Comparison of ENCODE assay signal across 18 cellular contexts in the genomic region with DNA sequence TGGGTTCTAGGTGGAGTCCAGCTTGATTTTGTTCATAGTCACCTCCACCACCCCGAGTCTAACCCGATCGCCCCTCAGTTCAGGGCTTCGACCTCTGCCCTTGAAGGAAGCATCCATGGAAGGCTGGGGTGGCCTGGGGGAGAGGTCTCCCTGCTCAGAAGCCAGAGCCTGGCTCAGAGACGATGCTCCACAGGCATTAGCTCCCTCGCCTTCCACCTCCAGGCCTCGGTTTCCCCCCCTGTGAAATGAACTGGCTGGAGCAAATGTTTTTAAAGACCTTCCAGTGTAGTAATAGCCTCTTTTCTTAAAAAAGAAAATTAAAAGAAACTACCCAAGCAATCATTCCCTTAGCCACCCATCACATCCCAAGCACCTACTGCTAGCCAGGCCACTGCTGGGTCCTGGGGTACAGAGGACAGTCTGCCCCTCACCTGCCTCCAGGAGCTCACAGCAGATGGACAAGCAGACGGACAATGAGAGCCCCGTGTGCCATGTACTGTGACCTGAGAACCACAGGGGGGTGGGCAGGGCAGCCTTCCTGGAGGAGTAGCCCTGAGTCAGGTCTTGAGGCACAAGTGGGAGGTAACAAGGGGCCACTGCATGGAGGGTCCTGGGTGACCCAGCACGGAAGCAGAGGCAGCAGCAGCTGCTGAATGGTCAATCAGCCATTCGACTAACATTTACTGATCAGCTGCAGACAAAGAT. TPM values are rescaled to one million over a fixed set of nuclear protein-coding genes. Genes with fewer than 3 reads are reported as not detected.
DNase-seq lines count a peak whose midpoint lies in the region; ATAC-seq and TF ChIP-seq lines count a peak whose summit lies in the region.
"Had no signal": no experiment of that assay in that cellular context is flagged by ENCODE, and none has a peak within 500 bp of the region (broad histone marks: within the 10 kb centered on the region; RNA-seq: fewer than 3 reads in every experiment).

No MANE protein-coding gene starts in this region.

- peaks cover 23% of the 10 kb centered on the region for H3K4me1 Mint-ChIP-seq in neural progenitor cell

- H3K27ac Mint-ChIP-seq in neural progenitor cell, result peak overlapping the region; percentile 2

- TF ChIP-seq EP300 in upper lobe of left lung (IDR thresholded peaks at IDR 0.05), result no peak

- CTCF ChIA-PET in PC-9 (lab: Charles Lee), result no interaction called here

- intact Hi-C loops in right cardiac atrium (cut with DNase I) (loop anchor here in 1 of 4 donors (5.0 kb wide), 1 partner anchor 41 kb away; a partner anchor contains a TSS), left cardiac atrium (cut with DNase I) (no loop called here), PC-9 (cut with micrococcal nuclease; ENCODE audit: unreplicated experiment) (no loop called here)

- no peaks in the 10 kb centered on the region for H3K9me3 ChIP-seq in right cardiac atrium (ENCODE audit: control insufficient read depth, low read length)
- no peaks in the 10 kb centered on the region for H3K9me3 ChIP-seq in neural progenitor cell (ENCODE audit: low read depth)
- H3K9me3 ChIP-seq in upper lobe of left lung, result no peaks in the 10 kb centered on the region
- no peaks in the 10 kb centered on the region for H3K9me3 ChIP-seq in PC-9 (ENCODE audit: insufficient read depth, low read depth)
- H3K9me3 ChIP-seq: MG63, Peyer's patch had no signal

- H3K27ac ChIP-seq in right cardiac atrium (ENCODE audit: low read length) (no peak overlapping the region), neural progenitor cell (no peak overlapping the region), upper lobe of left lung (peak overlapping the region; percentile 58 to 80 (median 72)), PC-9 (no peak overlapping the region)
- H3K27ac ChIP-seq: C4-2B had no signal

- no peak overlapping the region for H3K9ac ChIP-seq in neural progenitor cell

- H4K20me1 ChIP-seq in neural progenitor cell (ENCODE audit: low read depth) (no peaks in the 10 kb centered on the region), PC-9 (ENCODE audit: insufficient read depth) (no peaks in the 10 kb centered on the region)

- H3K36me3 Mint-ChIP-seq in neural progenitor cell, result no peaks in the 10 kb centered on the region

- no peaks in the 10 kb centered on the region for H3K9me3 Mint-ChIP-seq in neural progenitor cell

- H3K27me3 Mint-ChIP-seq in neural progenitor cell (ENCODE audit: insufficient read depth, low read depth), result peaks cover 14% of the 10 kb centered on the region

- no peak overlapping the region for H3K4me2 ChIP-seq in neural progenitor cell
- H3K4me2 ChIP-seq in PC-9, result no peak overlapping the region

- DNase-seq in right cardiac atrium (peak in 2 of 3 donors; percentile 25 to 36), left cardiac atrium (no peak), epidermal melanocyte (ENCODE audit: insufficient read length, low spot score) (peak; percentile 15), neural progenitor cell (ENCODE audit: low spot score) (no peak), upper lobe of left lung (no peak), kidney tubule cell (ENCODE audit: low spot score) (no peak), PC-9 (no peak)
- DNase-seq: DMS 273 treated with DMSO at 0.1 percent for 48 hours, GF-D8, GOT3, MG63, NCI-H1092, NCI-H2227 treated with DMSO at 0.1 percent for 48 hours, NCI-H524 treated with DMSO at 0.1 percent for 48 hours, Peyer's patch, SHP77 had no signal

- TF ChIP-seq POLR2A in upper lobe of left lung (IDR thresholded peaks at IDR 0.05), result no peak

- POLR2A ChIA-PET in PC-9 (lab: Charles Lee; ENCODE audit: unreplicated experiment), result interaction anchor here (0.5 kb wide), 1 partner anchor 449 kb away, joined by 4 read pairs; no protein-coding TSS in a partner anchor

- ATAC-seq in right cardiac atrium, result no peak
- no peak for ATAC-seq in left cardiac atrium
- ATAC-seq in upper lobe of left lung (ENCODE audit: low FRiP score in 2 of 2), result no peak
- ATAC-seq in HG02571 (IDR thresholded peaks at IDR 0.05; ENCODE audit: unreplicated experiment), result no peak

- H3F3A ChIP-seq in neural progenitor cell (ENCODE audit: low read depth) (peaks cover 21% of the 10 kb centered on the region), PC-9 (ENCODE audit: insufficient read depth, low read depth) (peaks cover 6% of the 10 kb centered on the region; the same call in 1 of the 2 replicates)

- WGBS in right cardiac atrium, result 94% methylated on average over 11 of the region's 11 CpGs
- 87 to 88% methylated on average over 8 to 11 of the region's 11 CpGs for WGBS in upper lobe of left lung, 2 donors

- H3K79me2 ChIP-seq in neural progenitor cell (ENCODE audit: low read depth), result no peaks in the 10 kb centered on the region
- no peaks in the 10 kb centered on the region for H3K79me2 ChIP-seq in PC-9 (ENCODE audit: low read depth)

- TF ChIP-seq CTCF in neural progenitor cell (IDR thresholded peaks at IDR 0.05), result no peak
- no peak for TF ChIP-seq CTCF in upper lobe of left lung (IDR thresholded peaks at IDR 0.05)
- TF ChIP-seq CTCF in PC-9 (conservative IDR thresholded peaks at IDR 0.05), result no peak

- H2AFZ ChIP-seq in neural progenitor cell (replicated peaks) (no peak overlapping the region), PC-9 (no peak overlapping the region)

- H3K4me1 ChIP-seq in right cardiac atrium (ENCODE audit: control insufficient read depth, insufficient read depth, low read length) (peaks cover 25% of the 10 kb centered on the region), neural progenitor cell (peaks cover 26% of the 10 kb centered on the region), upper lobe of left lung (peaks cover 48 to 84% (median 70%) of the 10 kb centered on the region in 4 donors), PC-9 (replicated peaks; ENCODE audit: insufficient read depth) (peaks cover 38% of the 10 kb centered on the region)

- BruUV-seq in PC-9 (replicated peaks; lab: Mats Ljungman, UMichigan), result no TSS peak

- H3K4me3 ChIP-seq in right cardiac atrium (ENCODE audit: low read length) (no peak overlapping the region), neural progenitor cell (no peak overlapping the region), upper lobe of left lung (no peak overlapping the region), PC-9 (no peak overlapping the region)
- H3K4me3 ChIP-seq: MG63, Peyer's patch had no signal

- H3K36me3 ChIP-seq in neural progenitor cell, result no peaks in the 10 kb centered on the region
- no peaks in the 10 kb centered on the region for H3K36me3 ChIP-seq in upper lobe of left lung
- no peaks in the 10 kb centered on the region for H3K36me3 ChIP-seq in PC-9 (ENCODE audit: low read depth)
- H3K36me3 ChIP-seq: MG63, Peyer's patch had no signal

- H3K9me2 ChIP-seq in PC-9 (ENCODE audit: insufficient read depth), result no peaks in the 10 kb centered on the region

- no peak overlapping the region for H3K4me3 Mint-ChIP-seq in neural progenitor cell

- H3K27me3 ChIP-seq in right cardiac atrium (ENCODE audit: control insufficient read depth, insufficient read depth) (no peaks in the 10 kb centered on the region), neural progenitor cell (no peaks in the 10 kb centered on the region), upper lobe of left lung (no peaks in the 10 kb centered on the region), PC-9 (ENCODE audit: insufficient read depth, low read depth) (no peaks in the 10 kb centered on the region)
- H3K27me3 ChIP-seq: MG63, Peyer's patch had no signal

RNA-seq across cellular contexts. Expression of a gene that starts 42.3 kb away (rescaled TPM):
- total RNA-seq in right cardiac atrium (10 to 100 TPM; 32.5 to 39.1 (median 34.8) TPM), left cardiac atrium (10 to 100 TPM; 23.7 to 24.6 TPM), neural progenitor cell (ENCODE audit: low replicate concordance) (47.7 and 57.2 TPM in 2 replicates), upper lobe of left lung (10 to 100 TPM; 22.2 to 55.5 (median 36.4) TPM), PC-9 (2021) (1.8 and 2.4 TPM in 2 replicates)
- 11.2 TPM for polyA plus RNA-seq in right cardiac atrium

Comparison
In these comparisons a context has a peak if more than half of its experiments do, and no peak if none do; other contexts are left out.
1. DNase-seq: peak in right cardiac atrium (2 of 3) and epidermal melanocyte (single experiment); none in left cardiac atrium (single experiment), neural progenitor cell (single experiment), upper lobe of left lung (0 of 2), kidney tubule cell (single experiment) and PC-9 (0 of 2).
2. H3K27ac ChIP-seq: peak in upper lobe of left lung (4 of 4); none in right cardiac atrium (single experiment), neural progenitor cell (single experiment) and PC-9 (single experiment).